In the genomic region with DNA sequence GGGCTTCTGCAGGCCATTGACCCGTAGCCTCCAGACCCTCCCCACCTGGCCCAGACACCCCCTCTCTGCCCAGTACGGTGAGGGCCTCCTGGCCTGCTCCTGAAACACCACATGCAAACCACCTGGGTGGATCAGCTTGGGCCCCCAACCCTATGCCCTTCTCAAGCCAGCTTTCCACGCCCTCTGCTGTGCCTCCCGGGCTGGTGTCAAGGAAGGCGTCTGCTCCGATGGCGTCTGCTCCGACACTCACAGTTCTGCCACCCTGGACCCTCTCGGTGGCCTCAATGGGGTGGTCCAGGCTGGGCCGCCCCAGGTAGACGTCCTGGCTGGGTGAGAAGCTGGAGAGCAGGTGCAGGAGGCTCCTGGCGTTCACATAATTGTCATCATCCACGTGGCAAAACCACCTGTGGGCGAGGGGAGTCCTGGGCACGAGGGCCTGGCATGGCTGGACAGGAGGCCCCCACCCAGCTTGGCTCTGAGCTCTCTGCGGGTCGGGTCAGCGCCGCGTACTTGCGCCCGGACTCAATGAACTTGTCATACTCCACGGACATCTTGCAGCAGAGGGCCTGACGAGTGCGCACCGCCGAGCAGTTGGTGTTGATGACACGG, we compare ENCODE assay signal across 8 cellular contexts. TPM values are rescaled to one million over a fixed set of nuclear protein-coding genes. Genes with fewer than 3 reads are reported as not detected.
DNase-seq lines count a peak whose midpoint lies in the region; ATAC-seq and TF ChIP-seq lines count a peak whose summit lies in the region.

No MANE protein-coding gene starts in this region.

- no peak for TF ChIP-seq CTCF in VCaP (conservative IDR thresholded peaks at IDR 0.05)
- no peak for TF ChIP-seq CTCF in fibroblast of villous mesenchyme (IDR thresholded peaks at IDR 0.05; ENCODE audit: insufficient read depth, low read depth, low read length)
- TF ChIP-seq CTCF in prostate gland (IDR thresholded peaks at IDR 0.05): no peak

- ATAC-seq in HG03442 (IDR thresholded peaks at IDR 0.05; ENCODE audit: unreplicated experiment): no peak

- 85% methylated on average over 28 of the region's 28 CpGs for WGBS in prostate gland

- intact Hi-C loops in prostate gland (cut with DNase I): no loop called here

- peaks cover 19% of the 10 kb centered on the region for H3K4me1 ChIP-seq in prostate gland (replicated peaks)

- no peak for TF ChIP-seq POLR2A in prostate gland (IDR thresholded peaks at IDR 0.05)

- H3K9me3 ChIP-seq in prostate gland: no peaks in the 10 kb centered on the region

- H3K36me3 ChIP-seq in prostate gland: peaks cover 13 to 22% of the 10 kb centered on the region in 2 donors

- DNase-seq in Daoy (ENCODE audit: low read depth) (peak; percentile 2), fibroblast of villous mesenchyme (ENCODE audit: low read depth) (no peak), prostate gland (ENCODE audit: low spot score) (no peak), germinal center (ENCODE audit: low spot score) (no peak), GOT3 (lab: John Stamatoyannopoulos, UW) (no peak)
- DNase-seq in activated CD4-positive, alpha-beta T cell treated with anti-CD3 and anti-CD28 coated beads for 48 hours: no peak

- H3K27ac ChIP-seq in VCaP (peak overlapping the region; percentile 87; the same call in 1 of the 2 replicates), prostate gland (peak overlapping the region in 1 of 2 donors; percentile 45)

- H3K4me3 ChIP-seq in fibroblast of villous mesenchyme (ENCODE audit: low read depth, low read length) (peak overlapping the region; percentile 68), prostate gland (peak overlapping the region; percentile 71 to 75)

- H3K27me3 ChIP-seq in prostate gland (replicated peaks; ENCODE audit: insufficient read depth): no peaks in the 10 kb centered on the region

RNA-seq across cellular contexts. Expression of gene RFNG, which starts 1.4 kb away (rescaled TPM):
- total RNA-seq in Daoy (2014; rRNA removed; shearing (Covaris generic)): 18.8 and 20.2 TPM in 2 replicates
- 39.6 and 47.5 TPM in 2 replicates for total RNA-seq in fibroblast of villous mesenchyme
- 10 to 100 TPM; 48.8 to 92.7 TPM for total RNA-seq in prostate gland

RNA-seq across cellular contexts. Expression of gene GPS1, which starts 1.4 kb away (rescaled TPM):
- 180 and 190 TPM in 2 replicates for total RNA-seq in Daoy (2014; rRNA removed; shearing (Covaris generic))
- 104 and 109 TPM in 2 replicates for total RNA-seq in fibroblast of villous mesenchyme
- total RNA-seq in prostate gland: 100 to 1,000 TPM; 163 to 182 TPM

RNA-seq across cellular contexts. Expression of gene DCXR, which starts 12.8 kb away (rescaled TPM):
- 57.0 and 92.7 TPM in 2 replicates for total RNA-seq in Daoy (2014; rRNA removed; shearing (Covaris generic))
- total RNA-seq in fibroblast of villous mesenchyme: 40.6 and 51.9 TPM in 2 replicates
- 100 to 1,000 TPM; 235 to 744 TPM for total RNA-seq in prostate gland

RNA-seq across cellular contexts. Expression of gene DUS1L, which starts 15.3 kb away (rescaled TPM):
- 82.5 and 99.0 TPM in 2 replicates for total RNA-seq in Daoy (2014; rRNA removed; shearing (Covaris generic))
- total RNA-seq in fibroblast of villous mesenchyme: 56.1 and 64.4 TPM in 2 replicates
- 100 to 1,000 TPM in 1 of 2 donors, 10 to 100 TPM in 1; 95.9 to 119 TPM for total RNA-seq in prostate gland

RNA-seq across cellular contexts. Expression of gene RAC3, which starts 18.8 kb away (rescaled TPM):
- 9.3 and 16.9 TPM in 2 replicates for total RNA-seq in Daoy (2014; rRNA removed; shearing (Covaris generic))
- 6.4 and 9.1 TPM in 2 replicates for total RNA-seq in fibroblast of villous mesenchyme
- total RNA-seq in prostate gland: 10 to 100 TPM; 41.8 to 93.9 TPM
